Comparison of ENCODE assay signal across 12 cellular contexts in genomic region chr1:2247760-2248126, GRCh38. TPM values are rescaled to one million over a fixed set of nuclear protein-coding genes. Genes with fewer than 3 reads are reported as not detected.
DNase-seq lines count a peak whose midpoint lies in the region; ATAC-seq and TF ChIP-seq lines count a peak whose summit lies in the region.
"Had no signal": no experiment of that assay in that cellular context is flagged by ENCODE, and none has a peak within 500 bp of the region (broad histone marks: within the 10 kb centered on the region; RNA-seq: fewer than 3 reads in every experiment).

No MANE protein-coding gene starts in this region.

- intact Hi-C loops in right lobe of liver (cut with DNase I), result no loop called here

- H3K4me3 ChIP-seq in HUES48 (ENCODE audit: low read depth, low read length) (peak overlapping the region; percentile 29; the same call in 1 of the 2 replicates), right lobe of liver (peak overlapping the region in 2 of 3 donors; percentile 48 to 59), subcutaneous abdominal adipose tissue (ENCODE audit: low read depth in 1 of 5, low read length in 5 of 5) (peak overlapping the region in 1 of 5 donors; percentile 12)
- no peak overlapping the region for H3K4me3 ChIP-seq in CD8-positive, alpha-beta memory T cell (ENCODE audit: low read length)

- TF ChIP-seq CTCF in brain (conservative IDR thresholded peaks at IDR 0.05) (no peak), right lobe of liver (IDR thresholded peaks at IDR 0.05) (no peak)

- CTCF ChIA-PET in CD8-positive, alpha-beta memory T cell (lab: Charles Lee), result no interaction called here

- H3K27me3 ChIP-seq in HUES48 (ENCODE audit: control insufficient read depth, insufficient read depth, low read length) (no peaks in the 10 kb centered on the region), right lobe of liver (no peaks in the 10 kb centered on the region), subcutaneous abdominal adipose tissue (ENCODE audit: control insufficient read depth in 5 of 5, insufficient read depth in 4 of 5, low read length in 5 of 5) (no peaks in the 10 kb centered on the region)
- no peaks in the 10 kb centered on the region for H3K27me3 ChIP-seq in CD8-positive, alpha-beta memory T cell (ENCODE audit: insufficient read depth, low read length, poor library complexity, severe bottlenecking)

- H3K9ac ChIP-seq in HUES48 (ENCODE audit: low read depth, low read length) (peak overlapping the region; percentile 74), subcutaneous abdominal adipose tissue (ENCODE audit: low read length in 5 of 5) (peak overlapping the region in 1 of 5 donors; percentile 6)

- POLR2A ChIA-PET in CD8-positive, alpha-beta memory T cell (lab: Charles Lee), result no interaction called here

- DNase-seq in right lobe of liver (peak in 2 of 3 donors; percentile 89 to 94), SW 1271 (lab: John Stamatoyannopoulos, UW) (no peak)
- no peak for DNase-seq in CD8-positive, alpha-beta memory T cell
- DNase-seq: activated CD4-positive, alpha-beta T cell treated with anti-CD3 and anti-CD28 coated beads for 1 hour; activated T-cell treated with anti-CD3 and anti-CD28 coated beads, Interleukin-2, amount 50 U/mL, for 48 hours; stimulated activated CD4-positive, alpha-beta T cell treated with anti-CD3 and anti-CD28 coated beads, Interleukin-4, amount 100 ng/mL, for 4 hours; stimulated activated naive CD8-positive, alpha-beta T cell treated with anti-CD3 and anti-CD28 coated beads, Interleukin-15, amount 100 ng/mL, for 72 hours had no signal

- H3K9me3 ChIP-seq in HUES48 (ENCODE audit: control insufficient read depth, insufficient read depth, low read length) (no peaks in the 10 kb centered on the region), right lobe of liver (no peaks in the 10 kb centered on the region), subcutaneous abdominal adipose tissue (ENCODE audit: control insufficient read depth in 5 of 5, low read length in 5 of 5) (no peaks in the 10 kb centered on the region)
- no peaks in the 10 kb centered on the region for H3K9me3 ChIP-seq in CD8-positive, alpha-beta memory T cell (ENCODE audit: low read length)

- H3K36me3 ChIP-seq in HUES48 (ENCODE audit: control insufficient read depth, insufficient read depth, low read length) (no peaks in the 10 kb centered on the region), right lobe of liver (no peaks in the 10 kb centered on the region), subcutaneous abdominal adipose tissue (ENCODE audit: control insufficient read depth in 5 of 5, insufficient read depth in 5 of 5, low read length in 5 of 5) (peaks cover 0 to 4% (median 0%) of the 10 kb centered on the region in 5 donors)
- H3K36me3 ChIP-seq in CD8-positive, alpha-beta memory T cell (ENCODE audit: insufficient read depth, low read length), result no peaks in the 10 kb centered on the region

- peaks cover 51% of the 10 kb centered on the region for H3K4me1 ChIP-seq in HUES48 (ENCODE audit: control insufficient read depth, insufficient read depth, low read length)
- H3K4me1 ChIP-seq in right lobe of liver, result peaks cover 0 to 71% (median 34%) of the 10 kb centered on the region in 4 donors
- H3K4me1 ChIP-seq in subcutaneous abdominal adipose tissue (ENCODE audit: control insufficient read depth in 5 of 5, insufficient read depth in 5 of 5, low read length in 5 of 5), result peaks cover 24 to 86% (median 83%) of the 10 kb centered on the region in 5 donors
- peaks cover 65% of the 10 kb centered on the region for H3K4me1 ChIP-seq in CD8-positive, alpha-beta memory T cell (ENCODE audit: insufficient read depth, low read length)

- H3K27ac ChIP-seq in HUES48 (ENCODE audit: low read depth, low read length) (peak overlapping the region; percentile 100), right lobe of liver (peak overlapping the region in 2 of 3 donors; percentile 86 to 91), subcutaneous abdominal adipose tissue (ENCODE audit: low read depth, low read length) (peak overlapping the region; percentile 65)
- H3K27ac ChIP-seq in CD8-positive, alpha-beta memory T cell (ENCODE audit: low read depth, low read length), result no peak overlapping the region

- peak overlapping the region in 4 of 5 experiments; percentile 48 to 92 (median 62) for H3K27ac Mint-ChIP-seq in brain
- H3K27ac Mint-ChIP-seq in CD8-positive, alpha-beta memory T cell, result peak overlapping the region in 4 of 8 donors; percentile 9 to 78 (median 34)

- ATAC-seq in right lobe of liver (peak; percentile 18 to 69 (median 60)), GM21717 (IDR thresholded peaks at IDR 0.05; ENCODE audit: unreplicated experiment) (no peak)
- ATAC-seq: stimulated activated naive CD8-positive, alpha-beta T cell treated with anti-CD3 and anti-CD28 coated beads, Interleukin-15, amount 100 ng/mL, for 72 hours had no signal

- no peak for TF ChIP-seq POLR2A in right lobe of liver (IDR thresholded peaks at IDR 0.05)

- peaks cover 17% of the 10 kb centered on the region for H3K36me3 Mint-ChIP-seq in brain
- peaks cover 4 to 52% (median 7%) of the 10 kb centered on the region in 3 donors for H3K36me3 Mint-ChIP-seq in CD8-positive, alpha-beta memory T cell

- H3K4me3 Mint-ChIP-seq in brain, result peak overlapping the region; percentile 38 to 67 (median 56)
- peak overlapping the region in 1 of 7 donors; percentile 30 for H3K4me3 Mint-ChIP-seq in CD8-positive, alpha-beta memory T cell
- H3K4me3 Mint-ChIP-seq: stimulated activated naive CD8-positive, alpha-beta T cell treated with anti-CD3 and anti-CD28 coated beads, Interleukin-15, amount 100 ng/mL, for 72 hours had no signal

- H3K4me1 Mint-ChIP-seq in brain, result peaks cover 93% of the 10 kb centered on the region
- H3K4me1 Mint-ChIP-seq in CD8-positive, alpha-beta memory T cell, result peaks cover 52 to 92% (median 72%) of the 10 kb centered on the region in 3 donors

- H3K27me3 Mint-ChIP-seq in brain, result no peaks in the 10 kb centered on the region
- H3K27me3 Mint-ChIP-seq in CD8-positive, alpha-beta memory T cell, result peaks cover 0 to 3% of the 10 kb centered on the region in 2 donors
- H3K27me3 Mint-ChIP-seq: progenitor cell of endocrine pancreas; stimulated activated naive CD8-positive, alpha-beta T cell treated with anti-CD3 and anti-CD28 coated beads, Interleukin-15, amount 100 ng/mL, for 72 hours had no signal

- peaks cover 0 to 3% (median 0%) of the 10 kb centered on the region in 5 experiments for H3K9me3 Mint-ChIP-seq in brain
- peaks cover 0 to 5% (median 2%) of the 10 kb centered on the region in 5 donors for H3K9me3 Mint-ChIP-seq in CD8-positive, alpha-beta memory T cell
- H3K9me3 Mint-ChIP-seq: stimulated activated naive CD8-positive, alpha-beta T cell treated with anti-CD3 and anti-CD28 coated beads, Interleukin-15, amount 100 ng/mL, for 72 hours had no signal

- 19% methylated on average over 2 of the region's 18 CpGs for WGBS in right lobe of liver (ENCODE audit: insufficient coverage, low coverage, low lambda C conversion rate, missing lambda C conversion rate)

RNA-seq across cellular contexts. Expression of gene SKI, which starts 19.6 kb away (rescaled TPM):
- 48.5 TPM for polyA plus RNA-seq in brain (ENCODE audit: insufficient read depth, low read depth, low replicate concordance)
- 10 to 100 TPM; 23.7 to 84.8 (median 31.4) TPM for total RNA-seq in right lobe of liver
- 10 to 100 TPM; 35.9 to 38.4 TPM for total RNA-seq in CD8-positive, alpha-beta memory T cell
- polyA plus RNA-seq in CD8-positive, alpha-beta memory T cell, result 0.94 TPM

RNA-seq across cellular contexts. Expression of gene FAAP20, which starts 53.2 kb away (rescaled TPM):
- polyA plus RNA-seq in brain (ENCODE audit: insufficient read depth, low read depth, low replicate concordance), result 112 TPM
- total RNA-seq in right lobe of liver, result 10 to 100 TPM; 18.9 to 26.0 (median 24.4) TPM
- 10 to 100 TPM; 65.0 to 72.5 TPM for total RNA-seq in CD8-positive, alpha-beta memory T cell
- 66.4 TPM for polyA plus RNA-seq in CD8-positive, alpha-beta memory T cell

Comparison
In these comparisons a context has a peak if more than half of its experiments do, and no peak if none do; other contexts are left out.
1. DNase-seq: peak in right lobe of liver (2 of 3); none in SW 1271 (0 of 2) and CD8-positive, alpha-beta memory T cell (0 of 5).